1 cellular context compared by ENCODE assay signal in genomic region chr16:8831450-8832382, GRCh38.
TF ChIP-seq lines count a peak whose summit lies in the region.

No MANE protein-coding gene starts in this region.

TF ChIP-seq in GM12878, 131 proteins besides CTCF, POLR2A, EP300 and RAD21:
- TF ChIP-seq POU2F2 (IDR thresholded peaks at IDR 0.05; ENCODE audit: borderline replicate concordance, low read depth, low read length) (no peak), HDAC6 (IDR thresholded peaks at IDR 0.05; ENCODE audit: unreplicated experiment) (no peak), ZBTB40 (IDR thresholded peaks at IDR 0.05; ENCODE audit: borderline replicate concordance) (no peak), DPF2 (IDR thresholded peaks at IDR 0.05) (no peak), RAD51 (IDR thresholded peaks at IDR 0.05) (no peak), WRNIP1 (IDR thresholded peaks at IDR 0.05; ENCODE audit: borderline replicate concordance, low read depth, low read length) (no peak), NRF1 (conservative IDR thresholded peaks at IDR 0.05; ENCODE audit: low read depth, low read length) (no peak)
- TF ChIP-seq, protein P1, sequence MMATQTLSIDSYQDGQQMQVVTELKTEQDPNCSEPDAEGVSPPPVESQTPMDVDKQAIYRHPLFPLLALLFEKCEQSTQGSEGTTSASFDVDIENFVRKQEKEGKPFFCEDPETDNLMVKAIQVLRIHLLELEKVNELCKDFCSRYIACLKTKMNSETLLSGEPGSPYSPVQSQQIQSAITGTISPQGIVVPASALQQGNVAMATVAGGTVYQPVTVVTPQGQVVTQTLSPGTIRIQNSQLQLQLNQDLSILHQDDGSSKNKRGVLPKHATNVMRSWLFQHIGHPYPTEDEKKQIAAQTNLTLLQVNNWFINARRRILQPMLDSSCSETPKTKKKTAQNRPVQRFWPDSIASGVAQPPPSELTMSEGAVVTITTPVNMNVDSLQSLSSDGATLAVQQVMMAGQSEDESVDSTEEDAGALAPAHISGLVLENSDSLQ (IDR thresholded peaks at IDR 0.05) = no peak
